ENCODE assay signal across 6 cellular contexts in genomic region chr12:132483208-132483607, GRCh38.
"Had no signal": no experiment of that assay in that cellular context is flagged by ENCODE, and none has a peak within 500 bp of the region (broad histone marks: within the 10 kb centered on the region; RNA-seq: fewer than 3 reads in every experiment).

No MANE protein-coding gene starts in this region.

- H3K9me3 Mint-ChIP-seq: GM23338, H9, HFFc6 had no signal

- H3K4me3 Mint-ChIP-seq: GM23338, H9, HFFc6 had no signal

- H3K4me3 ChIP-seq: GM23338 had no signal

- H3K27ac Mint-ChIP-seq: GM23338, H9, HFFc6 had no signal

- ATAC-seq: GM23338 had no signal

- DNase-seq: H9, HCEC 1CT, HFFc6, IMR-90, KG1 had no signal
